Comparison of ENCODE assay signal across 1 cellular context in the genomic region with DNA sequence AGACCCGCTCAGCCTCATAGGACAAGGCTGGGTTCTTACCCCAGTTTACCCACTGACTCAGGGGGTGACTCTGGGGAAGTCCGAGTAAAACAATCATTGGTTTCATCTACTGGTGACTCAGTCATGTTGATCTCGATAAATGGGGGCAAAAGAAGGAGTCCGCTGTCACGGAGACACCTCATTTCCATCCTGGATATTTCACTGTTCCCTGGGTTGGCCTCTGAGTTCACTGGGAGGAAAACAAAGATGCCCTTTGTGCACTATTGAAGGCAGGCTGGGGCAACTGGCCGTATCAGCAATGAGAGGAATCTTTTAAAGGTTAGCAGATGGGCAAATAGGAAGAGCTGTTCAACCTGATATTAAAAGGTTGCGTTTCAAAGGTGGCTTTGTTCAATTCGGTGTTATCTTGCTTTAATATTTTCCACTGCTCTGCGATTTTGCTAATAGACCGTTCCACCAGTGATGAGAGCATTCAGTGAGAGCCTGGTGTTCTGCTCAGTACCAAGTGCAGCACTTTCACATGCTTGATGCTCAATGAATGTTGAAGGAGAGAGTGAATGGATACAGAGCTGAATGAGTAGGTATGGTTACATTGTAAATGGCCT.
TF ChIP-seq lines count a peak whose summit lies in the region.

No MANE protein-coding gene starts in this region.

TF ChIP-seq in HepG2, 621 proteins besides CTCF, POLR2A, EP300 and RAD21 (continued from another document and continues in another):
- TF ChIP-seq, protein P1, sequence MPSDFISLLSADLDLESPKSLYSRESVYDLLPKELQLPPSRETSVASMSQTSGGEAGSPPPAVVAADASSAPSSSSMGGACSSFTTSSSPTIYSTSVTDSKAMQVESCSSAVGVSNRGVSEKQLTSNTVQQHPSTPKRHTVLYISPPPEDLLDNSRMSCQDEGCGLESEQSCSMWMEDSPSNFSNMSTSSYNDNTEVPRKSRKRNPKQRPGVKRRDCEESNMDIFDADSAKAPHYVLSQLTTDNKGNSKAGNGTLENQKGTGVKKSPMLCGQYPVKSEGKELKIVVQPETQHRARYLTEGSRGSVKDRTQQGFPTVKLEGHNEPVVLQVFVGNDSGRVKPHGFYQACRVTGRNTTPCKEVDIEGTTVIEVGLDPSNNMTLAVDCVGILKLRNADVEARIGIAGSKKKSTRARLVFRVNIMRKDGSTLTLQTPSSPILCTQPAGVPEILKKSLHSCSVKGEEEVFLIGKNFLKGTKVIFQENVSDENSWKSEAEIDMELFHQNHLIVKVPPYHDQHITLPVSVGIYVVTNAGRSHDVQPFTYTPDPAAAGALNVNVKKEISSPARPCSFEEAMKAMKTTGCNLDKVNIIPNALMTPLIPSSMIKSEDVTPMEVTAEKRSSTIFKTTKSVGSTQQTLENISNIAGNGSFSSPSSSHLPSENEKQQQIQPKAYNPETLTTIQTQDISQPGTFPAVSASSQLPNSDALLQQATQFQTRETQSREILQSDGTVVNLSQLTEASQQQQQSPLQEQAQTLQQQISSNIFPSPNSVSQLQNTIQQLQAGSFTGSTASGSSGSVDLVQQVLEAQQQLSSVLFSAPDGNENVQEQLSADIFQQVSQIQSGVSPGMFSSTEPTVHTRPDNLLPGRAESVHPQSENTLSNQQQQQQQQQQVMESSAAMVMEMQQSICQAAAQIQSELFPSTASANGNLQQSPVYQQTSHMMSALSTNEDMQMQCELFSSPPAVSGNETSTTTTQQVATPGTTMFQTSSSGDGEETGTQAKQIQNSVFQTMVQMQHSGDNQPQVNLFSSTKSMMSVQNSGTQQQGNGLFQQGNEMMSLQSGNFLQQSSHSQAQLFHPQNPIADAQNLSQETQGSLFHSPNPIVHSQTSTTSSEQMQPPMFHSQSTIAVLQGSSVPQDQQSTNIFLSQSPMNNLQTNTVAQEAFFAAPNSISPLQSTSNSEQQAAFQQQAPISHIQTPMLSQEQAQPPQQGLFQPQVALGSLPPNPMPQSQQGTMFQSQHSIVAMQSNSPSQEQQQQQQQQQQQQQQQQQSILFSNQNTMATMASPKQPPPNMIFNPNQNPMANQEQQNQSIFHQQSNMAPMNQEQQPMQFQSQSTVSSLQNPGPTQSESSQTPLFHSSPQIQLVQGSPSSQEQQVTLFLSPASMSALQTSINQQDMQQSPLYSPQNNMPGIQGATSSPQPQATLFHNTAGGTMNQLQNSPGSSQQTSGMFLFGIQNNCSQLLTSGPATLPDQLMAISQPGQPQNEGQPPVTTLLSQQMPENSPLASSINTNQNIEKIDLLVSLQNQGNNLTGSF (CRISPR knock-in tag; IDR thresholded peaks at IDR 0.05), result peak; percentile 70; the same call in 1 of the 2 replicates
- TF ChIP-seq ZNF136 (CRISPR knock-in tag; IDR thresholded peaks at IDR 0.05; ENCODE audit: low read depth) (no peak), WIZ (CRISPR knock-in tag; IDR thresholded peaks at IDR 0.05) (no peak), ZNF138 (CRISPR knock-in tag; IDR thresholded peaks at IDR 0.05; ENCODE audit: low read depth) (no peak), ELF3 (CRISPR knock-in tag; IDR thresholded peaks at IDR 0.05) (peak; percentile 71), MEIS1 (CRISPR knock-in tag; IDR thresholded peaks at IDR 0.05; ENCODE audit: borderline replicate concordance) (no peak), IKZF1 (IDR thresholded peaks at IDR 0.05) (no peak), ZBTB20 (CRISPR knock-in tag; IDR thresholded peaks at IDR 0.05; ENCODE audit: borderline replicate concordance, low read depth) (no peak), ZNF552 (CRISPR knock-in tag; IDR thresholded peaks at IDR 0.05; ENCODE audit: borderline replicate concordance) (no peak), ADNP (CRISPR knock-in tag; IDR thresholded peaks at IDR 0.05) (no peak), HNF4A (CRISPR knock-in tag; IDR thresholded peaks at IDR 0.05) (peak; percentile 84), MIXL1 (CRISPR knock-in tag; IDR thresholded peaks at IDR 0.05) (peak; percentile 67), TMF1 (CRISPR knock-in tag; IDR thresholded peaks at IDR 0.05; ENCODE audit: low read depth) (no peak), PLRG1 (conservative IDR thresholded peaks at IDR 0.05) (no peak), ERF (CRISPR knock-in tag; IDR thresholded peaks at IDR 0.05) (peak; percentile 90), MYC (CRISPR knock-in tag; IDR thresholded peaks at IDR 0.05; ENCODE audit: borderline replicate concordance) (no peak), ZSCAN30 (CRISPR knock-in tag; IDR thresholded peaks at IDR 0.05) (no peak), ZNF777 (CRISPR knock-in tag; IDR thresholded peaks at IDR 0.05) (0 out of 2 replicates have a peak, but pooled peaks have one; percentile 53), TAF15 (IDR thresholded peaks at IDR 0.05; ENCODE audit: low read depth, low read length, poor library complexity, severe bottlenecking) (no peak), SRF (IDR thresholded peaks at IDR 0.05; ENCODE audit: low read depth, low read length) (no peak), SIN3B (IDR thresholded peaks at IDR 0.05; ENCODE audit: low read length) (no peak), ARNT2 (CRISPR knock-in tag; IDR thresholded peaks at IDR 0.05; ENCODE audit: low read depth) (no peak), RBAK (CRISPR knock-in tag; IDR thresholded peaks at IDR 0.05) (no peak), NRL (CRISPR knock-in tag; IDR thresholded peaks at IDR 0.05; ENCODE audit: borderline replicate concordance) (no peak), CREM (IDR thresholded peaks at IDR 0.05) (peak; percentile 77), CREM (CRISPR knock-in tag; IDR thresholded peaks at IDR 0.05) (no peak), FOXJ3 (CRISPR knock-in tag; IDR thresholded peaks at IDR 0.05; ENCODE audit: borderline replicate concordance) (peak; percentile 94; the same call in 1 of the 2 replicates), SCMH1 (CRISPR knock-in tag; IDR thresholded peaks at IDR 0.05; ENCODE audit: borderline replicate concordance) (no peak)
- TF ChIP-seq, protein P2, sequence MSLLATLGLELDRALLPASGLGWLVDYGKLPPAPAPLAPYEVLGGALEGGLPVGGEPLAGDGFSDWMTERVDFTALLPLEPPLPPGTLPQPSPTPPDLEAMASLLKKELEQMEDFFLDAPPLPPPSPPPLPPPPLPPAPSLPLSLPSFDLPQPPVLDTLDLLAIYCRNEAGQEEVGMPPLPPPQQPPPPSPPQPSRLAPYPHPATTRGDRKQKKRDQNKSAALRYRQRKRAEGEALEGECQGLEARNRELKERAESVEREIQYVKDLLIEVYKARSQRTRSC (CRISPR knock-in tag; IDR thresholded peaks at IDR 0.05; ENCODE audit: low read depth), result no peak
- TF ChIP-seq, protein P3, sequence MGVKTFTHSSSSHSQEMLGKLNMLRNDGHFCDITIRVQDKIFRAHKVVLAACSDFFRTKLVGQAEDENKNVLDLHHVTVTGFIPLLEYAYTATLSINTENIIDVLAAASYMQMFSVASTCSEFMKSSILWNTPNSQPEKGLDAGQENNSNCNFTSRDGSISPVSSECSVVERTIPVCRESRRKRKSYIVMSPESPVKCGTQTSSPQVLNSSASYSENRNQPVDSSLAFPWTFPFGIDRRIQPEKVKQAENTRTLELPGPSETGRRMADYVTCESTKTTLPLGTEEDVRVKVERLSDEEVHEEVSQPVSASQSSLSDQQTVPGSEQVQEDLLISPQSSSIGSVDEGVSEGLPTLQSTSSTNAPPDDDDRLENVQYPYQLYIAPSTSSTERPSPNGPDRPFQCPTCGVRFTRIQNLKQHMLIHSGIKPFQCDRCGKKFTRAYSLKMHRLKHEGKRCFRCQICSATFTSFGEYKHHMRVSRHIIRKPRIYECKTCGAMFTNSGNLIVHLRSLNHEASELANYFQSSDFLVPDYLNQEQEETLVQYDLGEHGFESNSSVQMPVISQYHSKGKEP (CRISPR knock-in tag; IDR thresholded peaks at IDR 0.05), result no peak
- TF ChIP-seq, protein P4, sequence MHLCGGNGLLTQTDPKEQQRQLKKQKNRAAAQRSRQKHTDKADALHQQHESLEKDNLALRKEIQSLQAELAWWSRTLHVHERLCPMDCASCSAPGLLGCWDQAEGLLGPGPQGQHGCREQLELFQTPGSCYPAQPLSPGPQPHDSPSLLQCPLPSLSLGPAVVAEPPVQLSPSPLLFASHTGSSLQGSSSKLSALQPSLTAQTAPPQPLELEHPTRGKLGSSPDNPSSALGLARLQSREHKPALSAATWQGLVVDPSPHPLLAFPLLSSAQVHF (CRISPR knock-in tag; IDR thresholded peaks at IDR 0.05), result no peak
- TF ChIP-seq, protein P5, sequence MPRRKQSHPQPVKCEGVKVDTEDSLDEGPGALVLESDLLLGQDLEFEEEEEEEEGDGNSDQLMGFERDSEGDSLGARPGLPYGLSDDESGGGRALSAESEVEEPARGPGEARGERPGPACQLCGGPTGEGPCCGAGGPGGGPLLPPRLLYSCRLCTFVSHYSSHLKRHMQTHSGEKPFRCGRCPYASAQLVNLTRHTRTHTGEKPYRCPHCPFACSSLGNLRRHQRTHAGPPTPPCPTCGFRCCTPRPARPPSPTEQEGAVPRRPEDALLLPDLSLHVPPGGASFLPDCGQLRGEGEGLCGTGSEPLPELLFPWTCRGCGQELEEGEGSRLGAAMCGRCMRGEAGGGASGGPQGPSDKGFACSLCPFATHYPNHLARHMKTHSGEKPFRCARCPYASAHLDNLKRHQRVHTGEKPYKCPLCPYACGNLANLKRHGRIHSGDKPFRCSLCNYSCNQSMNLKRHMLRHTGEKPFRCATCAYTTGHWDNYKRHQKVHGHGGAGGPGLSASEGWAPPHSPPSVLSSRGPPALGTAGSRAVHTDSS (CRISPR knock-in tag; conservative IDR thresholded peaks at IDR 0.05), result no peak
- TF ChIP-seq, protein P6, sequence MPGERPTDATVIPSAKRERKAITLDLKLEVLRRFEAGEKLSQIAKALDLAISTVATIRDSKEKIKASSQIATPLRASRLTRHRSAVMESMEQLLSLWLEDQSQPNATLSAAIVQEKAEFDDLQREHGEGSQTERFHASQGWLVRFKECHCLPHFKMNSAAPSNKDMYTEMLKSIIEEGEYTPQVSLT (CRISPR knock-in tag; IDR thresholded peaks at IDR 0.05; ENCODE audit: borderline replicate concordance, low read depth), result no peak
- TF ChIP-seq, protein P7, sequence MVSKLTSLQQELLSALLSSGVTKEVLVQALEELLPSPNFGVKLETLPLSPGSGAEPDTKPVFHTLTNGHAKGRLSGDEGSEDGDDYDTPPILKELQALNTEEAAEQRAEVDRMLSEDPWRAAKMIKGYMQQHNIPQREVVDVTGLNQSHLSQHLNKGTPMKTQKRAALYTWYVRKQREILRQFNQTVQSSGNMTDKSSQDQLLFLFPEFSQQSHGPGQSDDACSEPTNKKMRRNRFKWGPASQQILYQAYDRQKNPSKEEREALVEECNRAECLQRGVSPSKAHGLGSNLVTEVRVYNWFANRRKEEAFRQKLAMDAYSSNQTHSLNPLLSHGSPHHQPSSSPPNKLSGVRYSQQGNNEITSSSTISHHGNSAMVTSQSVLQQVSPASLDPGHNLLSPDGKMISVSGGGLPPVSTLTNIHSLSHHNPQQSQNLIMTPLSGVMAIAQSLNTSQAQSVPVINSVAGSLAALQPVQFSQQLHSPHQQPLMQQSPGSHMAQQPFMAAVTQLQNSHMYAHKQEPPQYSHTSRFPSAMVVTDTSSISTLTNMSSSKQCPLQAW (CRISPR knock-in tag; IDR thresholded peaks at IDR 0.05), result no peak
- TF ChIP-seq, protein P8, sequence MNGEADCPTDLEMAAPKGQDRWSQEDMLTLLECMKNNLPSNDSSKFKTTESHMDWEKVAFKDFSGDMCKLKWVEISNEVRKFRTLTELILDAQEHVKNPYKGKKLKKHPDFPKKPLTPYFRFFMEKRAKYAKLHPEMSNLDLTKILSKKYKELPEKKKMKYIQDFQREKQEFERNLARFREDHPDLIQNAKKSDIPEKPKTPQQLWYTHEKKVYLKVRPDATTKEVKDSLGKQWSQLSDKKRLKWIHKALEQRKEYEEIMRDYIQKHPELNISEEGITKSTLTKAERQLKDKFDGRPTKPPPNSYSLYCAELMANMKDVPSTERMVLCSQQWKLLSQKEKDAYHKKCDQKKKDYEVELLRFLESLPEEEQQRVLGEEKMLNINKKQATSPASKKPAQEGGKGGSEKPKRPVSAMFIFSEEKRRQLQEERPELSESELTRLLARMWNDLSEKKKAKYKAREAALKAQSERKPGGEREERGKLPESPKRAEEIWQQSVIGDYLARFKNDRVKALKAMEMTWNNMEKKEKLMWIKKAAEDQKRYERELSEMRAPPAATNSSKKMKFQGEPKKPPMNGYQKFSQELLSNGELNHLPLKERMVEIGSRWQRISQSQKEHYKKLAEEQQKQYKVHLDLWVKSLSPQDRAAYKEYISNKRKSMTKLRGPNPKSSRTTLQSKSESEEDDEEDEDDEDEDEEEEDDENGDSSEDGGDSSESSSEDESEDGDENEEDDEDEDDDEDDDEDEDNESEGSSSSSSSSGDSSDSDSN (CRISPR knock-in tag; IDR thresholded peaks at IDR 0.05), result peak; percentile 40; the same call in 1 of the 2 replicates
- TF ChIP-seq, protein P9, sequence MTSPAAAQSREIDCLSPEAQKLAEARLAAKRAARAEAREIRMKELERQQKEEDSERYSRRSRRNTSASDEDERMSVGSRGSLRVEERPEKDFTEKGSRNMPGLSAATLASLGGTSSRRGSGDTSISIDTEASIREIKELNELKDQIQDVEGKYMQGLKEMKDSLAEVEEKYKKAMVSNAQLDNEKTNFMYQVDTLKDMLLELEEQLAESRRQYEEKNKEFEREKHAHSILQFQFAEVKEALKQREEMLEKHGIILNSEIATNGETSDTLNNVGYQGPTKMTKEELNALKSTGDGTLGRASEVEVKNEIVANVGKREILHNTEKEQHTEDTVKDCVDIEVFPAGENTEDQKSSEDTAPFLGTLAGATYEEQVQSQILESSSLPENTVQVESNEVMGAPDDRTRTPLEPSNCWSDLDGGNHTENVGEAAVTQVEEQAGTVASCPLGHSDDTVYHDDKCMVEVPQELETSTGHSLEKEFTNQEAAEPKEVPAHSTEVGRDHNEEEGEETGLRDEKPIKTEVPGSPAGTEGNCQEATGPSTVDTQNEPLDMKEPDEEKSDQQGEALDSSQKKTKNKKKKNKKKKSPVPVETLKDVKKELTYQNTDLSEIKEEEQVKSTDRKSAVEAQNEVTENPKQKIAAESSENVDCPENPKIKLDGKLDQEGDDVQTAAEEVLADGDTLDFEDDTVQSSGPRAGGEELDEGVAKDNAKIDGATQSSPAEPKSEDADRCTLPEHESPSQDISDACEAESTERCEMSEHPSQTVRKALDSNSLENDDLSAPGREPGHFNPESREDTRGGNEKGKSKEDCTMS (CRISPR knock-in tag; conservative IDR thresholded peaks at IDR 0.05), result no peak
- TF ChIP-seq, protein P10, sequence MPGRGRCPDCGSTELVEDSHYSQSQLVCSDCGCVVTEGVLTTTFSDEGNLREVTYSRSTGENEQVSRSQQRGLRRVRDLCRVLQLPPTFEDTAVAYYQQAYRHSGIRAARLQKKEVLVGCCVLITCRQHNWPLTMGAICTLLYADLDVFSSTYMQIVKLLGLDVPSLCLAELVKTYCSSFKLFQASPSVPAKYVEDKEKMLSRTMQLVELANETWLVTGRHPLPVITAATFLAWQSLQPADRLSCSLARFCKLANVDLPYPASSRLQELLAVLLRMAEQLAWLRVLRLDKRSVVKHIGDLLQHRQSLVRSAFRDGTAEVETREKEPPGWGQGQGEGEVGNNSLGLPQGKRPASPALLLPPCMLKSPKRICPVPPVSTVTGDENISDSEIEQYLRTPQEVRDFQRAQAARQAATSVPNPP (CRISPR knock-in tag; IDR thresholded peaks at IDR 0.05), result no peak
- TF ChIP-seq, protein P11, sequence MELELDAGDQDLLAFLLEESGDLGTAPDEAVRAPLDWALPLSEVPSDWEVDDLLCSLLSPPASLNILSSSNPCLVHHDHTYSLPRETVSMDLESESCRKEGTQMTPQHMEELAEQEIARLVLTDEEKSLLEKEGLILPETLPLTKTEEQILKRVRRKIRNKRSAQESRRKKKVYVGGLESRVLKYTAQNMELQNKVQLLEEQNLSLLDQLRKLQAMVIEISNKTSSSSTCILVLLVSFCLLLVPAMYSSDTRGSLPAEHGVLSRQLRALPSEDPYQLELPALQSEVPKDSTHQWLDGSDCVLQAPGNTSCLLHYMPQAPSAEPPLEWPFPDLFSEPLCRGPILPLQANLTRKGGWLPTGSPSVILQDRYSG (CRISPR knock-in tag; IDR thresholded peaks at IDR 0.05), result peak; percentile 39; the same call in 1 of the 2 replicates
- TF ChIP-seq, protein P12, sequence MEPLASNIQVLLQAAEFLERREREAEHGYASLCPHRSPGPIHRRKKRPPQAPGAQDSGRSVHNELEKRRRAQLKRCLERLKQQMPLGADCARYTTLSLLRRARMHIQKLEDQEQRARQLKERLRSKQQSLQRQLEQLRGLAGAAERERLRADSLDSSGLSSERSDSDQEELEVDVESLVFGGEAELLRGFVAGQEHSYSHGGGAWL (CRISPR knock-in tag; IDR thresholded peaks at IDR 0.05), result no peak
